Comparison of ENCODE assay signal across 8 cellular contexts in genomic region chr4:83639849-83640493, GRCh38.
DNase-seq lines count a peak whose midpoint lies in the region; ATAC-seq, FAIRE-seq and TF ChIP-seq lines count a peak whose summit lies in the region.

No MANE protein-coding gene starts in this region.

- no peak overlapping the region for H3K4me3 Mint-ChIP-seq in activated T-helper 2 cell treated with anti-CD3 and anti-CD28 coated beads, Interferon-gamma antibody, Interleukin-2, Interleukin-4, amounts not matched to agents 10 μg/mL and 5 μg/mL and 100 μg/mL, durations not matched to agents 14 hours and 24 hours and 36 hours (ENCODE audit: low read depth)

- H3K4me3 ChIP-seq in OCI-LY7 (ENCODE audit: low read depth, low read length, poor library complexity, severe bottlenecking): no peak overlapping the region
- no peak overlapping the region for H3K4me3 ChIP-seq in osteoblast (ENCODE audit: insufficient read depth, low read length)

- H2AFZ ChIP-seq in OCI-LY7 (ENCODE audit: low read length): no peak overlapping the region; the same call in 1 of the 2 replicates
- peak overlapping the region; percentile 11 for H2AFZ ChIP-seq in osteoblast (ENCODE audit: low read length)

- ATAC-seq in HG03469 (IDR thresholded peaks at IDR 0.05; ENCODE audit: unreplicated experiment): no peak

- H3K36me3 ChIP-seq in OCI-LY7 (ENCODE audit: insufficient read depth, low read length): no peaks in the 10 kb centered on the region
- H3K36me3 ChIP-seq in osteoblast (ENCODE audit: insufficient read depth, low read length): no peaks in the 10 kb centered on the region

- POLR2A ChIA-PET in OCI-LY7 (lab: Charles Lee): interaction anchor here (0.7 kb wide), 1 partner anchor 365 kb away, joined by 3 read pairs; no protein-coding TSS in a partner anchor

- no TSS peak for BruUV-seq in OCI-LY7 (replicated peaks; lab: Mats Ljungman, UMichigan)

- H3K9me3 ChIP-seq in OCI-LY7 (ENCODE audit: low read length) (no peaks in the 10 kb centered on the region), osteoblast (ENCODE audit: low read depth, low read length) (no peaks in the 10 kb centered on the region)

- TF ChIP-seq CTCF in OCI-LY7 (conservative IDR thresholded peaks at IDR 0.05; ENCODE audit: low read length): peak; percentile 95
- TF ChIP-seq CTCF in osteoblast (IDR thresholded peaks at IDR 0.05; ENCODE audit: extremely low read depth, low read depth, low read length): peak; percentile 81

- DNase-seq in CMK (ENCODE audit: low read depth) (peak; percentile 48), GM19239 (ENCODE audit: insufficient read length, low spot score) (peak; percentile 51), HT1080 (ENCODE audit: low read depth) (peak; percentile 73), OCI-LY7 (ENCODE audit: low spot score) (peak; percentile 73), foreskin melanocyte (peak; percentile 64), osteoblast (ENCODE audit: insufficient read length, low spot score, missing footprints) (no peak)
- peak; percentile 20 for DNase-seq in activated T-helper 2 cell treated with anti-CD3 and anti-CD28 coated beads, Interferon-gamma antibody, Interleukin-2, Interleukin-4, amounts not matched to agents 10 μg/mL and 5 μg/mL and 100 μg/mL, durations not matched to agents 14 hours and 24 hours and 36 hours (ENCODE audit: low spot score)

- peaks cover 21% of the 10 kb centered on the region for H3K27me3 Mint-ChIP-seq in activated T-helper 2 cell treated with anti-CD3 and anti-CD28 coated beads, Interferon-gamma antibody, Interleukin-2, Interleukin-4, amounts not matched to agents 10 μg/mL and 5 μg/mL and 100 μg/mL, durations not matched to agents 14 hours and 24 hours and 36 hours (ENCODE audit: low read depth)

- peaks cover 8% of the 10 kb centered on the region for H3K27me3 ChIP-seq in osteoblast (ENCODE audit: insufficient read depth, low read length)

- peaks cover 5% of the 10 kb centered on the region for H3K4me1 Mint-ChIP-seq in activated T-helper 2 cell treated with anti-CD3 and anti-CD28 coated beads, Interferon-gamma antibody, Interleukin-2, Interleukin-4, amounts not matched to agents 10 μg/mL and 5 μg/mL and 100 μg/mL, durations not matched to agents 14 hours and 24 hours and 36 hours (ENCODE audit: low read depth)

- no peaks in the 10 kb centered on the region for H3K9me2 ChIP-seq in OCI-LY7 (ENCODE audit: insufficient read depth, low read length)

- H3K27ac Mint-ChIP-seq in activated T-helper 2 cell treated with anti-CD3 and anti-CD28 coated beads, Interferon-gamma antibody, Interleukin-2, Interleukin-4, amounts not matched to agents 10 μg/mL and 5 μg/mL and 100 μg/mL, durations not matched to agents 14 hours and 24 hours and 36 hours: no peak overlapping the region

- no peaks in the 10 kb centered on the region for H3K9me3 Mint-ChIP-seq in activated T-helper 2 cell treated with anti-CD3 and anti-CD28 coated beads, Interferon-gamma antibody, Interleukin-2, Interleukin-4, amounts not matched to agents 10 μg/mL and 5 μg/mL and 100 μg/mL, durations not matched to agents 14 hours and 24 hours and 36 hours

- no peak overlapping the region for H3K4me2 ChIP-seq in OCI-LY7 (ENCODE audit: low read length)
- H3K4me2 ChIP-seq in osteoblast (ENCODE audit: insufficient read depth, low read length): no peak overlapping the region

- no peaks in the 10 kb centered on the region for H3K79me2 ChIP-seq in OCI-LY7 (ENCODE audit: insufficient read depth, low read depth, low read length)
- no peaks in the 10 kb centered on the region for H3K79me2 ChIP-seq in osteoblast (ENCODE audit: insufficient read depth, low read length)

- H4K20me1 ChIP-seq in OCI-LY7 (ENCODE audit: insufficient read depth, low read length) (no peaks in the 10 kb centered on the region), osteoblast (ENCODE audit: insufficient read depth, low read length) (no peaks in the 10 kb centered on the region)

- no peak overlapping the region for H3K27ac ChIP-seq in OCI-LY7 (ENCODE audit: low read depth, low read length, poor library complexity, severe bottlenecking)
- H3K27ac ChIP-seq in osteoblast (ENCODE audit: low read depth, low read length): no peak overlapping the region

- CTCF ChIA-PET in OCI-LY7 (lab: Charles Lee; ENCODE audit: unreplicated experiment): no interaction called here

- no peaks in the 10 kb centered on the region for H3K4me1 ChIP-seq in OCI-LY7 (ENCODE audit: insufficient read depth, low read length, poor library complexity, severe bottlenecking)
- no peaks in the 10 kb centered on the region for H3K4me1 ChIP-seq in osteoblast (ENCODE audit: insufficient read depth, low read length)

- peak; percentile 96 for FAIRE-seq in GM19239 (lab: Jason Lieb, UNC)

- no peaks in the 10 kb centered on the region for H3K36me3 Mint-ChIP-seq in activated T-helper 2 cell treated with anti-CD3 and anti-CD28 coated beads, Interferon-gamma antibody, Interleukin-2, Interleukin-4, amounts not matched to agents 10 μg/mL and 5 μg/mL and 100 μg/mL, durations not matched to agents 14 hours and 24 hours and 36 hours (ENCODE audit: low read depth)

- intact Hi-C loops in OCI-LY7 (cut with micrococcal nuclease; ENCODE audit: unreplicated experiment): loop anchor here (1.0 to 10.0 kb wide), 5 partner anchors 131 to 568 kb away; partner anchors contain the start of gene COQ2
- intact Hi-C loops in activated T-helper 2 cell treated with anti-CD3 and anti-CD28 coated beads, Interferon-gamma antibody, Interleukin-2, Interleukin-4, amounts not matched to agents 10 μg/mL and 5 μg/mL and 100 μg/mL, durations not matched to agents 14 hours and 24 hours and 36 hours (cut with micrococcal nuclease): loop anchor here (1.0 kb wide), 2 partner anchors 131 to 149 kb away; no protein-coding TSS in a partner anchor
